In genomic region chr4:169658970-169659735, GRCh38 we compare ENCODE assay signal across 8 cellular contexts. TPM values are rescaled to one million over a fixed set of nuclear protein-coding genes. Genes with fewer than 3 reads are reported as not detected.
DNase-seq lines count a peak whose midpoint lies in the region; ATAC-seq, FAIRE-seq and TF ChIP-seq lines count a peak whose summit lies in the region.

No MANE protein-coding gene starts in this region.

- dilution Hi-C loops in endothelial cell of umbilical vein (cut with MboI; ENCODE audit: extremely low pct_ligation_motif_present, low sequenced_read_pairs) = no loop called here

- FAIRE-seq in endothelial cell of umbilical vein (lab: Jason Lieb, UNC) = no peak

- BruUV-seq in PC-3 (replicated peaks; lab: Mats Ljungman, UMichigan) (TSS peak; percentile 86), endothelial cell of umbilical vein (replicated peaks; lab: Mats Ljungman, UMichigan) (no TSS peak)

- ATAC-seq in GM18511 (IDR thresholded peaks at IDR 0.05; ENCODE audit: unreplicated experiment) (peak; percentile 1), PC-3 (no peak), psoas muscle (no peak)

- H3K4me1 ChIP-seq in PC-3 (ENCODE audit: insufficient read depth, low read length) (peaks cover 42% of the 10 kb centered on the region), endothelial cell of umbilical vein (ENCODE audit: control insufficient read depth, extremely low read depth, insufficient read depth, low read length) (peaks cover 44% of the 10 kb centered on the region), psoas muscle (peaks cover 50% of the 10 kb centered on the region), MM.1S (ENCODE audit: low read length) (no peaks in the 10 kb centered on the region)

- no peaks in the 10 kb centered on the region for H3K9me1 ChIP-seq in endothelial cell of umbilical vein (replicated peaks; ENCODE audit: control insufficient read depth, extremely low read depth, insufficient read depth, low read length)

- intact Hi-C loops in PC-3 (cut with micrococcal nuclease) (loop anchor here (1.0 kb wide), 2 partner anchors 19 to 24 kb away; no protein-coding TSS in a partner anchor), endothelial cell of umbilical vein (cut with micrococcal nuclease) (no loop called here), psoas muscle (cut with DNase I) (no loop called here)

- TF ChIP-seq POLR2A in endothelial cell of umbilical vein (IDR thresholded peaks at IDR 0.05; ENCODE audit: low read depth, low read length) = no peak

- H4K20me1 ChIP-seq in PC-3 (ENCODE audit: low read length) (no peaks in the 10 kb centered on the region), endothelial cell of umbilical vein (replicated peaks; ENCODE audit: control insufficient read depth, extremely low read depth, insufficient read depth, low read length) (no peaks in the 10 kb centered on the region), MM.1S (ENCODE audit: insufficient read depth, low read length) (peaks cover 4% of the 10 kb centered on the region; the same call in 1 of the 2 replicates)

- CTCF ChIA-PET in PC-3 (lab: Charles Lee) (interaction anchor here (0.7 kb wide), 1 partner anchor 40 kb away, joined by 3 read pairs; no protein-coding TSS in a partner anchor), endothelial cell of umbilical vein (lab: Charles Lee) (interaction anchor here (1.0 to 3.3 kb wide), 9 partner anchors 9 to 64 kb away, joined by 3 to 31 read pairs (median 4); partner anchors contain the start of genes CLCN3 and NEK1)

- H3K36me3 ChIP-seq in PC-3 (ENCODE audit: low read depth, low read length) (no peaks in the 10 kb centered on the region), endothelial cell of umbilical vein (ENCODE audit: control insufficient read depth in 2 of 2, extremely low read depth in 1 of 2, insufficient read depth in 2 of 2, low read length in 2 of 2) (no peaks in the 10 kb centered on the region), psoas muscle (ENCODE audit: insufficient read depth in 1 of 2, low read depth in 1 of 2) (no peaks in the 10 kb centered on the region), MM.1S (replicated peaks; ENCODE audit: insufficient read depth, low read length) (no peaks in the 10 kb centered on the region)

- H3K4me2 ChIP-seq in PC-3 (ENCODE audit: low read length) = peak overlapping the region; percentile 98
- peak overlapping the region; percentile 97 for H3K4me2 ChIP-seq in endothelial cell of umbilical vein (ENCODE audit: insufficient read depth, low read length)
- no peak overlapping the region for H3K4me2 ChIP-seq in MM.1S (ENCODE audit: low read depth, low read length)

- H3K9ac ChIP-seq in PC-3 (ENCODE audit: low read length) = peak overlapping the region; percentile 91
- H3K9ac ChIP-seq in endothelial cell of umbilical vein (replicated peaks; ENCODE audit: extremely low read depth, insufficient read depth, low read length) = peak overlapping the region; percentile 82
- no peak overlapping the region for H3K9ac ChIP-seq in MM.1S (ENCODE audit: low read length)

- DNase-seq in PC-3 (peak; percentile 7), endothelial cell of umbilical vein (ENCODE audit: low read depth, low spot score) (no peak), psoas muscle (no peak), MM.1S (no peak), GM10266 (ENCODE audit: extremely low spot score) (no peak), NCI-H524 treated with DMSO at 0.1 percent for 48 hours (lab: John Stamatoyannopoulos, UW) (no peak), NCI-H128 (lab: John Stamatoyannopoulos, UW; ENCODE audit: unreplicated experiment) (no peak)

- no peaks in the 10 kb centered on the region for H3F3A ChIP-seq in PC-3 (ENCODE audit: low read length, unreplicated experiment)
- no peaks in the 10 kb centered on the region for H3F3A ChIP-seq in MM.1S (ENCODE audit: insufficient read depth, low read length)

- H3K27ac ChIP-seq in PC-3 (ENCODE audit: low read length) (peak overlapping the region; percentile 98), endothelial cell of umbilical vein (ENCODE audit: insufficient read depth, low read depth, low read length) (peak overlapping the region; percentile 94), psoas muscle (peak overlapping the region; percentile 83), MM.1S (ENCODE audit: low read length) (no peak overlapping the region)

- H3K79me2 ChIP-seq in PC-3 (ENCODE audit: low read length) (peaks cover 33% of the 10 kb centered on the region), endothelial cell of umbilical vein (ENCODE audit: control insufficient read depth, insufficient read depth, low read length) (peaks cover 14% of the 10 kb centered on the region), MM.1S (ENCODE audit: low read length) (peaks cover 23% of the 10 kb centered on the region)

- H3K9me3 ChIP-seq in PC-3 (ENCODE audit: low read length) (no peaks in the 10 kb centered on the region), endothelial cell of umbilical vein (replicated peaks; ENCODE audit: control insufficient read depth, insufficient read depth, low read length) (no peaks in the 10 kb centered on the region), psoas muscle (no peaks in the 10 kb centered on the region), MM.1S (replicated peaks; ENCODE audit: insufficient read depth, low read length) (no peaks in the 10 kb centered on the region)

- POLR2A ChIA-PET in PC-3 (lab: Charles Lee; ENCODE audit: unreplicated experiment) (interaction anchor here (0.5 to 0.7 kb wide), 2 partner anchors 17 to 132 kb away, joined by 3 to 4 read pairs; no protein-coding TSS in a partner anchor), endothelial cell of umbilical vein (lab: Charles Lee) (interaction anchor here (1.2 to 1.7 kb wide), 4 partner anchors 10 to 98 kb away, joined by 3 to 8 read pairs (median 4); partner anchors contain the start of genes CLCN3 and HPF1)

- H3K4me3 ChIP-seq in PC-3 (ENCODE audit: low read length) = peak overlapping the region; percentile 74
- H3K4me3 ChIP-seq in endothelial cell of umbilical vein (replicated peaks in 1 of 3; ENCODE audit: insufficient read depth in 1 of 3, low read depth in 1 of 3, low read length in 3 of 3) = peak overlapping the region in 2 of 3 experiments; percentile 24 to 77
- H3K4me3 ChIP-seq in psoas muscle = peak overlapping the region; percentile 70
- H3K4me3 ChIP-seq in MM.1S (ENCODE audit: low read length) = no peak overlapping the region

- H2AFZ ChIP-seq in PC-3 (ENCODE audit: low read length) (peak overlapping the region; percentile 70), endothelial cell of umbilical vein (ENCODE audit: low read depth, low read length) (peak overlapping the region; percentile 12), MM.1S (ENCODE audit: low read length) (no peak overlapping the region)

- H3K9me2 ChIP-seq in PC-3 (replicated peaks; ENCODE audit: low read length) (no peaks in the 10 kb centered on the region), MM.1S (replicated peaks; ENCODE audit: insufficient read depth, low read length) (no peaks in the 10 kb centered on the region)

- 80 to 86% (median 81%) methylated on average over 6 of the region's 6 CpGs for WGBS in psoas muscle, 3 donors

- TF ChIP-seq CTCF in PC-3 (conservative IDR thresholded peaks at IDR 0.05; ENCODE audit: low read depth, low read length) = no peak
- TF ChIP-seq CTCF in endothelial cell of umbilical vein (IDR thresholded peaks at IDR 0.05; ENCODE audit: extremely low read depth in 1 of 2, insufficient read depth in 1 of 2, low read depth in 1 of 2, low read length in 2 of 2) = no peak
- no peak for TF ChIP-seq CTCF in psoas muscle (IDR thresholded peaks at IDR 0.05)
- no peak for TF ChIP-seq CTCF in MM.1S (IDR thresholded peaks at IDR 0.05; ENCODE audit: low read length)
- no peak for TF ChIP-seq CTCF in GM10266 (IDR thresholded peaks at IDR 0.05; ENCODE audit: control insufficient read depth, insufficient read depth, low read depth, missing control alignments)

- no peaks in the 10 kb centered on the region for H3K27me3 ChIP-seq in PC-3 (ENCODE audit: low read length)
- no peaks in the 10 kb centered on the region for H3K27me3 ChIP-seq in endothelial cell of umbilical vein (ENCODE audit: control insufficient read depth in 2 of 2, insufficient read depth in 2 of 2, low read length in 2 of 2)
- no peaks in the 10 kb centered on the region for H3K27me3 ChIP-seq in psoas muscle (ENCODE audit: insufficient read depth in 3 of 3, low read length in 2 of 3)
- no peaks in the 10 kb centered on the region for H3K27me3 ChIP-seq in MM.1S (replicated peaks; ENCODE audit: insufficient read depth, low read length)

TF ChIP-seq in endothelial cell of umbilical vein, 7 proteins besides CTCF, POLR2A, EP300 and RAD21:
- TF ChIP-seq MYC (IDR thresholded peaks at IDR 0.05; ENCODE audit: low read depth, low read length) (no peak), JUN (IDR thresholded peaks at IDR 0.05; ENCODE audit: borderline replicate concordance, insufficient read depth, insufficient read length, low read depth) (no peak), MAX (IDR thresholded peaks at IDR 0.05; ENCODE audit: insufficient read depth, insufficient read length) (no peak)

RNA-seq across cellular contexts. Expression of gene CLCN3, which starts 38.8 kb away (rescaled TPM):
- 13.2 and 16.9 TPM in 2 replicates for total RNA-seq in PC-3 (2014; rRNA removed)
- total RNA-seq in endothelial cell of umbilical vein = 49.0 and 51.4 TPM in 2 replicates
- 12.1 and 16.5 TPM in 2 replicates for polyA plus RNA-seq in endothelial cell of umbilical vein
- 13.2 and 13.6 TPM in 2 replicates for polyA plus RNA-seq in endothelial cell of umbilical vein (2011; cell fraction: cytosol; rRNA removed)
- polyA plus RNA-seq in endothelial cell of umbilical vein (2011; cell fraction: nucleus; rRNA removed) = 13.4 and 21.4 TPM in 2 replicates
- polyA plus RNA-seq in endothelial cell of umbilical vein (2012) = 24.8 and 33.1 TPM in 2 replicates
- polyA minus RNA-seq in endothelial cell of umbilical vein = 82.0 and 86.1 TPM in 2 replicates
- polyA minus RNA-seq in endothelial cell of umbilical vein (2011; cell fraction: cytosol; rRNA and poly(A)+ RNA removed) = 10.9 TPM
- 31.2 and 48.2 TPM in 2 replicates for polyA minus RNA-seq in endothelial cell of umbilical vein (2011; cell fraction: nucleus; rRNA and poly(A)+ RNA removed)
- 10 to 100 TPM; 24.3 to 32.3 (median 25.6) TPM for total RNA-seq in psoas muscle
- polyA plus RNA-seq in psoas muscle = 10 to 100 TPM in 2 of 3 donors, 1 to 10 TPM in 1; 7.9 to 23.5 (median 10.5) TPM

RNA-seq across cellular contexts. Expression of gene NEK1, which starts 46.8 kb away (rescaled TPM):
- total RNA-seq in PC-3 (2014; rRNA removed) (3.6 and 4.3 TPM in 2 replicates), endothelial cell of umbilical vein (10.1 and 10.4 TPM in 2 replicates), psoas muscle (1 to 10 TPM; 7.6 to 8.8 (median 8.3) TPM)
- polyA plus RNA-seq in endothelial cell of umbilical vein (1.7 and 2.6 TPM in 2 replicates), psoas muscle (1 to 10 TPM; 3.0 to 3.6 (median 3.4) TPM)
- 2.2 and 2.5 TPM in 2 replicates for polyA plus RNA-seq in endothelial cell of umbilical vein (2011; cell fraction: cytosol; rRNA removed)
- polyA plus RNA-seq in endothelial cell of umbilical vein (2011; cell fraction: nucleus; rRNA removed) = 4.9 and 6.6 TPM in 2 replicates
- polyA plus RNA-seq in endothelial cell of umbilical vein (2012) = 5.8 and 7.3 TPM in 2 replicates
- 8.4 and 13.1 TPM in 2 replicates for polyA minus RNA-seq in endothelial cell of umbilical vein
- 4.6 TPM for polyA minus RNA-seq in endothelial cell of umbilical vein (2011; cell fraction: cytosol; rRNA and poly(A)+ RNA removed)
- 24.7 and 26.1 TPM in 2 replicates for polyA minus RNA-seq in endothelial cell of umbilical vein (2011; cell fraction: nucleus; rRNA and poly(A)+ RNA removed)
